Comparison of ENCODE assay signal across 1 cellular context in the genomic region with DNA sequence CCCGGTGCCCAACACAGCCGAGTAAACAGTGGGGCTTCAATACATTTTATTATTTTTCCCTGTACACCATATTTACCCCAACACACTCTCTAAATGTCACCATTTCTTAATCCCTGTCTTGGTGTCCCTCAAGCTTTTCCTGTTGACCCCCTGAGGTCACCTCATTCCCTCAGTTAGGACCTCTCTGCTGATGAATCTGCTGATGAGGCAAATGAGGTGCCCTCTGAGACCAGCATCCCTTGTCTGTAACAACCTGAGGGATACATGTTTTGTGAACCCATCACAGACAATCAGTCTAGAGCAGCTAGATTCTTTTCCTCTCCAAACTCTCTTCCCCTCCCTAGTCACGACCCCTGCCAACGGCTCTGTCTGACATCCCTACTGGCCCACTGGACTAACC.
TF ChIP-seq lines count a peak whose summit lies in the region.

No MANE protein-coding gene starts in this region.

TF ChIP-seq in HepG2, 621 proteins besides CTCF, POLR2A, EP300 and RAD21 (continued from another document):
- TF ChIP-seq, protein P1, sequence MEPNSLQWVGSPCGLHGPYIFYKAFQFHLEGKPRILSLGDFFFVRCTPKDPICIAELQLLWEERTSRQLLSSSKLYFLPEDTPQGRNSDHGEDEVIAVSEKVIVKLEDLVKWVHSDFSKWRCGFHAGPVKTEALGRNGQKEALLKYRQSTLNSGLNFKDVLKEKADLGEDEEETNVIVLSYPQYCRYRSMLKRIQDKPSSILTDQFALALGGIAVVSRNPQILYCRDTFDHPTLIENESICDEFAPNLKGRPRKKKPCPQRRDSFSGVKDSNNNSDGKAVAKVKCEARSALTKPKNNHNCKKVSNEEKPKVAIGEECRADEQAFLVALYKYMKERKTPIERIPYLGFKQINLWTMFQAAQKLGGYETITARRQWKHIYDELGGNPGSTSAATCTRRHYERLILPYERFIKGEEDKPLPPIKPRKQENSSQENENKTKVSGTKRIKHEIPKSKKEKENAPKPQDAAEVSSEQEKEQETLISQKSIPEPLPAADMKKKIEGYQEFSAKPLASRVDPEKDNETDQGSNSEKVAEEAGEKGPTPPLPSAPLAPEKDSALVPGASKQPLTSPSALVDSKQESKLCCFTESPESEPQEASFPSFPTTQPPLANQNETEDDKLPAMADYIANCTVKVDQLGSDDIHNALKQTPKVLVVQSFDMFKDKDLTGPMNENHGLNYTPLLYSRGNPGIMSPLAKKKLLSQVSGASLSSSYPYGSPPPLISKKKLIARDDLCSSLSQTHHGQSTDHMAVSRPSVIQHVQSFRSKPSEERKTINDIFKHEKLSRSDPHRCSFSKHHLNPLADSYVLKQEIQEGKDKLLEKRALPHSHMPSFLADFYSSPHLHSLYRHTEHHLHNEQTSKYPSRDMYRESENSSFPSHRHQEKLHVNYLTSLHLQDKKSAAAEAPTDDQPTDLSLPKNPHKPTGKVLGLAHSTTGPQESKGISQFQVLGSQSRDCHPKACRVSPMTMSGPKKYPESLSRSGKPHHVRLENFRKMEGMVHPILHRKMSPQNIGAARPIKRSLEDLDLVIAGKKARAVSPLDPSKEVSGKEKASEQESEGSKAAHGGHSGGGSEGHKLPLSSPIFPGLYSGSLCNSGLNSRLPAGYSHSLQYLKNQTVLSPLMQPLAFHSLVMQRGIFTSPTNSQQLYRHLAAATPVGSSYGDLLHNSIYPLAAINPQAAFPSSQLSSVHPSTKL (CRISPR knock-in tag; IDR thresholded peaks at IDR 0.05), result no peak
- no peak for TF ChIP-seq ATM (IDR thresholded peaks at IDR 0.05; ENCODE audit: borderline replicate concordance)
- TF ChIP-seq ZFX (CRISPR knock-in tag; IDR thresholded peaks at IDR 0.05; ENCODE audit: low read depth), result no peak
- TF ChIP-seq ZNF34 (CRISPR knock-in tag; IDR thresholded peaks at IDR 0.05; ENCODE audit: borderline replicate concordance), result no peak
